ENCODE assay signal across 9 cellular contexts in the genomic region with DNA sequence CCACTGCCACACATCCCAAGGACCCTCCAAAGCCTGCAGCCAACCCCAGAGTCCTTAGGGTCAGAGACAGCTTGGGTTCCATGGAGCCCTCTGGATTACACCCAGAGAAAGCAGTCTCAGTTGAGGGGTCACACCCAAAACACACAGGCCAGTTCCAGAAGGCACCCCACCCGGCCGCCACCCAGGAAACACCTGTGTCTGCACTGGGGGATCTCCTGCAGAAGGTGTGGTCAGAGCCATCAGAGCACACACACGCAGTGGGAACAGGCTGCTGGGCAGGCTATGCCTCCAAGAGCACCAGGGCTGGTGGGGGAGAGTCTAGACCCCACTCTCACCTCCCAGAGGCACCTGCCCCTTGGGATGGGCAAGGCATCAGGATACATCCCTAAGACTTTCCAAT.
DNase-seq lines count a peak whose midpoint lies in the region; ATAC-seq and TF ChIP-seq lines count a peak whose summit lies in the region.
"Had no signal": no experiment of that assay in that cellular context is flagged by ENCODE, and none has a peak within 500 bp of the region (broad histone marks: within the 10 kb centered on the region; RNA-seq: fewer than 3 reads in every experiment).

No MANE protein-coding gene starts in this region.

- in situ Hi-C loops in GM13976 (cut with MboI; ENCODE audit: low sequenced_read_pairs, unreplicated experiment), result no loop called here

- peak overlapping the region; percentile 97 for H3K27ac Mint-ChIP-seq in memory B cell

- H3K4me3 Mint-ChIP-seq in memory B cell, result peak overlapping the region; percentile 56

- ATAC-seq in GM19395 (IDR thresholded peaks at IDR 0.05; ENCODE audit: unreplicated experiment) (peak; percentile 41), HG03354 (IDR thresholded peaks at IDR 0.05; ENCODE audit: poor library complexity, severe bottlenecking, unreplicated experiment) (peak; percentile 54), memory B cell (ENCODE audit: low read depth) (peak; percentile 86)

- H3K4me1 Mint-ChIP-seq in memory B cell, result peaks cover 51% of the 10 kb centered on the region

- H3K9me3 Mint-ChIP-seq in memory B cell, result no peaks in the 10 kb centered on the region

- peaks cover 64% of the 10 kb centered on the region for H3K36me3 Mint-ChIP-seq in memory B cell

- no peaks in the 10 kb centered on the region for H3K27me3 Mint-ChIP-seq in memory B cell

- DNase-seq in GM13976 (ENCODE audit: low spot score), result peak; percentile 54
- peak; percentile 60 to 74 for DNase-seq in memory B cell (ENCODE audit: low spot score in 2 of 2)
- DNase-seq in COLO668 (lab: John Stamatoyannopoulos, UW; ENCODE audit: unreplicated experiment), result no peak
- no peak for DNase-seq in central memory CD4-positive, alpha-beta T cell
- DNase-seq in activated CD4-positive, CD25-positive, alpha-beta regulatory T cell (lab: John Stamatoyannopoulos, UW), result no peak
- DNase-seq in activated effector memory CD4-positive, alpha-beta T cell treated with Interleukin-2 at 50 U/mL for 16 hours, result no peak
- DNase-seq: NCI-H1417 had no signal

- no peak for TF ChIP-seq CTCF in GM13976 (IDR thresholded peaks at IDR 0.05; ENCODE audit: borderline replicate concordance, control extremely low read depth, extremely low read depth, insufficient read depth, missing control alignments)

Comparison
In these comparisons a context has a peak if more than half of its experiments do, and no peak if none do; other contexts are left out.
1. DNase-seq: peak in GM13976 (single experiment) and memory B cell (2 of 2); none in COLO668 (single experiment), central memory CD4-positive, alpha-beta T cell (single experiment), activated CD4-positive, CD25-positive, alpha-beta regulatory T cell (0 of 4) and activated effector memory CD4-positive, alpha-beta T cell treated with Interleukin-2 at 50 U/mL for 16 hours (single experiment).
2. Peak in every context shown above with its lines, with median percentiles within 50 percentile points of each other: ATAC-seq.